12 cellular contexts compared by ENCODE assay signal in the genomic region with DNA sequence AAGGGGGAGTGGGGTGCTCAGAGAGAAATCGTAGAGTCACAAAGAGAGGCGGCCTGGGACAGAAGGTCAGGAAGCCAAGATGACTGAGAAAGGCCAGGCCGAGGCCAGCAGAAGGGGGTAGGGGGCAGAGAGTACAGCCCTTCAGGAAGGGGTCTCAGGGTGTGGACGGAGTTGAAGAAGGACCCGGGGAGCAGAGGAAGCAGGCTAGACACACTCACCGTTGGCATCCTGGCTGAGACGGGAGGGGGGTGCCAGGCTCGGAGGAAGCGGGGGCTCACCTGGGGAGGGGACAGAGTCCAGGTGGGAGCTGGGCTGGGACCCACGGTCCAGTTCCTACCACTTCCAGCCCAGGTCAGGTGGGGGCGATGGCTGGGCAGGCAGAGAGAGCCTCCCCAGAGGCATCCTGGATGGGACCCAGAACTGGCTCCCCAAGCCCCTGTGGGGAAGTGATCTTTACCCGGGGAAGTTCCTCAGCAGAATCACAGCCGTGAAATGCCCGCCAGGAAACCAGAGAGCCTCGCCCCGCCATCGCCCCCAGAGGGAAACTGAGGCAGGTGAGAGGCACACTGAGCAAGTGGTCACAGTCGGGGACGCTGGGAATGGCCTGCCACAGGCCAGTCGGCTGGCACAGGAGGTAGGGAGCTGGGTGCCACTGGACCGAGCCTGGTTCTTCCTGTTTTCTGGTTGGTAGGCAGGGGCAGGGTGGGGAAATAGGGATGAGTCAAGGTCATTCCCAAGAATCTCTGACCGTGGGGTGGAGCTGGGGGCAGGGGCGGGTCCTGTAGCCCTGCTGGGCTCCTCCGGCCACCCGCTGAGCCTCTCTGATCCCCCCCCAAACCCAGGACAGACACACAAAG. TPM values are rescaled to one million over a fixed set of nuclear protein-coding genes. Genes with fewer than 3 reads are reported as not detected.
DNase-seq lines count a peak whose midpoint lies in the region; ATAC-seq, FAIRE-seq and TF ChIP-seq lines count a peak whose summit lies in the region.
"Had no signal": no experiment of that assay in that cellular context is flagged by ENCODE, and none has a peak within 500 bp of the region (broad histone marks: within the 10 kb centered on the region; RNA-seq: fewer than 3 reads in every experiment).

No MANE protein-coding gene starts in this region.

- H3K23ac ChIP-seq in mesenchymal stem cell (ENCODE audit: low read length in 2 of 2): no peak overlapping the region

- H3K27me3 ChIP-seq in GM12878 (replicated peaks in 1 of 2; ENCODE audit: control insufficient read depth in 2 of 2, insufficient read depth in 2 of 2, low read length in 1 of 2): no peaks in the 10 kb centered on the region; a peak in 1 of 4 replicates
- peaks cover 24 to 40% of the 10 kb centered on the region in 2 experiments for H3K27me3 ChIP-seq in mesenchymal stem cell (ENCODE audit: control insufficient read depth in 1 of 2, insufficient read depth in 1 of 2, low read length in 2 of 2)

- H3K9ac ChIP-seq in GM12878 (ENCODE audit: control insufficient read depth, insufficient read depth, low read length): no peak overlapping the region
- H3K9ac ChIP-seq in mesenchymal stem cell (ENCODE audit: low read length): peak overlapping the region; percentile 49

- no peaks in the 10 kb centered on the region for H3K4me1 ChIP-seq in GM12878 (ENCODE audit: control insufficient read depth, insufficient read depth, low read length)
- H3K4me1 ChIP-seq in mesenchymal stem cell (ENCODE audit: control insufficient read depth, insufficient read depth, low read depth, low read length): peaks cover 10% of the 10 kb centered on the region

- SMC1A ChIA-PET in GM12878 (lab: Charles Lee; ENCODE audit: uncharacterized antibody, unreplicated experiment): no interaction called here

- H2AK5ac ChIP-seq in mesenchymal stem cell (ENCODE audit: low read length, severe bottlenecking): no peak overlapping the region

- peak overlapping the region; percentile 33; the same call in 1 of the 2 replicates for H3K4me2 ChIP-seq in GM12878 (ENCODE audit: control insufficient read depth, insufficient read depth)
- H3K4me2 ChIP-seq in mesenchymal stem cell (ENCODE audit: low read length, poor library complexity, severe bottlenecking): no peak overlapping the region

- DNase-seq in AG20443 (ENCODE audit: low spot score) (peak; percentile 48), HFF-Myc (ENCODE audit: extremely low read depth, low read depth) (no peak), GM12878 (ENCODE audit: low read depth, low spot score) (no peak), mesenchymal stem cell (no peak), NCI-H82 (lab: John Stamatoyannopoulos, UW) (no peak)
- DNase-seq in stimulated activated CD4-positive, alpha-beta T cell treated with anti-CD3 and anti-CD28 coated beads, Interleukin-2, amount 100 ng/mL, for 48 hours: no peak
- DNase-seq: GF-D8, hippocampal formation, Karpas-422 had no signal

- no peak overlapping the region for H2BK120ac ChIP-seq in mesenchymal stem cell (ENCODE audit: low read depth, low read length)

- H3K9me3 ChIP-seq in GM12878 (replicated peaks; ENCODE audit: control insufficient read depth, insufficient read depth, low read length) (no peaks in the 10 kb centered on the region; the same call in 2 of the 3 replicates), mesenchymal stem cell (ENCODE audit: control insufficient read depth, low read length) (peaks cover 20% of the 10 kb centered on the region)

- no peak for TF ChIP-seq POLR2A in GM12878 (IDR thresholded peaks at IDR 0.05; ENCODE audit: low read depth, low read length)

- H2BK5ac ChIP-seq in mesenchymal stem cell (ENCODE audit: low read depth, low read length, poor library complexity, severe bottlenecking): no peak overlapping the region

- H3K14ac ChIP-seq in mesenchymal stem cell (ENCODE audit: low read length in 2 of 2): no peak overlapping the region

- POLR2A ChIA-PET in GM12878 (lab: Charles Lee): no interaction called here

- H3K4me3 ChIP-seq in HFF-Myc (replicated peaks; ENCODE audit: low read depth, low read length): peak overlapping the region; percentile 37
- no peak overlapping the region for H3K4me3 ChIP-seq in GM12878
- H3K4me3 ChIP-seq in mesenchymal stem cell (ENCODE audit: insufficient read depth in 1 of 2, low read depth in 1 of 2, low read length in 2 of 2): no peak overlapping the region

- TF ChIP-seq CTCF in HFF-Myc (IDR thresholded peaks at IDR 0.05; ENCODE audit: low read depth, low read length, missing control alignments): no peak
- no peak for TF ChIP-seq CTCF in GM12878 (IDR thresholded peaks at IDR 0.05 in 2 of 3, conservative IDR thresholded peaks at IDR 0.05 in 1 of 3; ENCODE audit: control insufficient read depth in 2 of 3, extremely low read depth in 1 of 3, insufficient read depth in 1 of 3, low read depth in 3 of 3, low read length in 3 of 3)

- intact Hi-C loops in GM12878 (cut with micrococcal nuclease; ENCODE audit: unreplicated experiment): no loop called here

- no peak for TF ChIP-seq EP300 in GM12878 (IDR thresholded peaks at IDR 0.05; ENCODE audit: borderline replicate concordance in 1 of 2, control insufficient read depth in 1 of 2, low read depth in 2 of 2, low read length in 2 of 2)

- CTCF ChIA-PET in GM12878 (lab: Yijun Ruan, JAX): no interaction called here

- no peaks in the 10 kb centered on the region for H3K79me2 ChIP-seq in GM12878 (ENCODE audit: control insufficient read depth, insufficient read depth, low read length)

- H3K18ac ChIP-seq in mesenchymal stem cell (ENCODE audit: low read depth in 1 of 2, low read length in 2 of 2): no peak overlapping the region

- no peaks in the 10 kb centered on the region for H4K20me1 ChIP-seq in GM12878 (ENCODE audit: control insufficient read depth, insufficient read depth)

- H3K4ac ChIP-seq in mesenchymal stem cell (ENCODE audit: low read depth in 1 of 2, low read length in 2 of 2): no peak overlapping the region

- no peaks in the 10 kb centered on the region; a peak in 1 of 4 replicates for H3K36me3 ChIP-seq in GM12878 (ENCODE audit: control insufficient read depth in 2 of 2, insufficient read depth in 2 of 2, low read length in 1 of 2)
- H3K36me3 ChIP-seq in mesenchymal stem cell (ENCODE audit: control insufficient read depth in 1 of 2, insufficient read depth in 2 of 2, low read depth in 1 of 2, low read length in 2 of 2): no peaks in the 10 kb centered on the region

- FAIRE-seq in GM12878 (lab: Jason Lieb, UNC): no peak

- no TSS peak for BruUV-seq in GM12878 (replicated peaks; lab: Mats Ljungman, UMichigan)

- H3K79me1 ChIP-seq in mesenchymal stem cell (replicated peaks; ENCODE audit: low read length, poor library complexity, severe bottlenecking): no peaks in the 10 kb centered on the region

- H4K91ac ChIP-seq in mesenchymal stem cell (ENCODE audit: low read length): no peak overlapping the region

- in situ Hi-C loops in GM12878 (cut with MboI): no loop called here

- RAD21 ChIA-PET in GM12878 (lab: Charles Lee; ENCODE audit: unreplicated experiment): no interaction called here

- 8% methylated on average over 21 of the region's 25 CpGs for WGBS in GM12878 (ENCODE audit: insufficient coverage, insufficient replicate concordance, low lambda C conversion rate, missing lambda C conversion rate)
- 52% methylated on average over 21 of the region's 25 CpGs for WGBS in mesenchymal stem cell

- no peak for TF ChIP-seq RAD21 in GM12878 (IDR thresholded peaks at IDR 0.05; ENCODE audit: insufficient read depth, low read depth, low read length)

- H2BK12ac ChIP-seq in mesenchymal stem cell (ENCODE audit: low read length in 2 of 2): no peak overlapping the region

- no peak overlapping the region for H2AFZ ChIP-seq in GM12878 (ENCODE audit: control insufficient read depth, low read depth, low read length)
- no peak overlapping the region for H2AFZ ChIP-seq in mesenchymal stem cell (ENCODE audit: low read depth, low read length)

- no peak overlapping the region for H4K8ac ChIP-seq in mesenchymal stem cell (ENCODE audit: low read length)

- no peak for ATAC-seq in GM12878
- ATAC-seq in HG02588 (IDR thresholded peaks at IDR 0.05; ENCODE audit: unreplicated experiment): no peak
- ATAC-seq in GM18520 (IDR thresholded peaks at IDR 0.05; ENCODE audit: unreplicated experiment): no peak

- no peak overlapping the region for H2BK15ac ChIP-seq in mesenchymal stem cell (ENCODE audit: low read depth, poor library complexity, severe bottlenecking)

- H3K27ac ChIP-seq in GM12878 (ENCODE audit: control insufficient read depth, insufficient read depth) (no peak overlapping the region), mesenchymal stem cell (ENCODE audit: low read length, poor library complexity, severe bottlenecking) (no peak overlapping the region)

RNA-seq across cellular contexts. Expression of gene MATK, which starts 1.3 kb away (rescaled TPM):
- 4.8 and 7.6 TPM in 2 replicates for total RNA-seq in GM12878 (2013; cell fraction: nucleolus; rRNA removed)
- total RNA-seq in GM12878 (2014; rRNA removed): 1.8 and 1.9 TPM in 2 replicates
- 0.37 and 0.72 TPM in 2 replicates for total RNA-seq in GM12878 (2014; rRNA removed; fragmentation: Illumina TruSeq; extraction: Trizol)
- 1.6 and 1.8 TPM in 2 replicates for total RNA-seq in GM12878 (2021)
- 0.35 TPM for polyA plus RNA-seq in GM12878 (2011; ENCODE audit: low read depth)
- 1.4 and 2.2 TPM in 2 replicates for polyA plus RNA-seq in GM12878 (2011; rRNA removed)
- polyA plus RNA-seq in GM12878 (2011; cell fraction: cytosol; rRNA removed): 3.2 and 5.0 TPM in 2 replicates
- polyA plus RNA-seq in GM12878 (2011; cell fraction: nucleus; rRNA removed): 7.0 and 7.2 TPM in 2 replicates
- polyA plus RNA-seq in GM12878 (2012): 0.41 and 1.4 TPM in 2 replicates
- polyA plus RNA-seq in GM12878 (2014; fragmentation: Illumina TruSeq; extraction: Trizol): 0.38 TPM in 1 of 2 replicates, not detected in the other
- not detected for polyA plus RNA-seq in GM12878 (2014; fragmentation: Nextera tagmentation; extraction: Ambion mirVana)
- 1.6 TPM in 2 replicates for polyA plus RNA-seq in GM12878 (2014; rRNA removed)
- polyA plus RNA-seq in GM12878 (2016; fragmentation: Nextera tagmentation; extraction: Ambion mirVana): under 1 TPM; 0.24 to 0.71 TPM
- polyA minus RNA-seq in GM12878 (2011; rRNA and poly(A)+ RNA removed): 2.3 and 2.6 TPM in 2 replicates
- 1.4 and 2.9 TPM in 2 replicates for polyA minus RNA-seq in GM12878 (2011; cell fraction: cytosol; rRNA and poly(A)+ RNA removed)
- 2.2 TPM in 2 replicates for polyA minus RNA-seq in GM12878 (2011; cell fraction: nucleus; rRNA and poly(A)+ RNA removed)
- not detected for polyA plus RNA-seq in mesenchymal stem cell (2013, experiment 1 of 2)
- polyA plus RNA-seq in mesenchymal stem cell (2013, experiment 2 of 2): not detected

RNA-seq across cellular contexts. Expression of gene RAX2, which starts 12.8 kb away (rescaled TPM):
- total RNA-seq in GM12878 (2013; cell fraction: nucleolus; rRNA removed): not detected in 2 replicates
- total RNA-seq in GM12878 (2014; rRNA removed): not detected in 2 replicates
- not detected in 2 replicates for total RNA-seq in GM12878 (2014; rRNA removed; fragmentation: Illumina TruSeq; extraction: Trizol)
- not detected in 2 replicates for total RNA-seq in GM12878 (2021)
- polyA plus RNA-seq in GM12878 (2011; ENCODE audit: low read depth): not detected
- polyA plus RNA-seq in GM12878 (2011; rRNA removed): not detected in 2 replicates
- polyA plus RNA-seq in GM12878 (2011; cell fraction: cytosol; rRNA removed): not detected in 2 replicates
- polyA plus RNA-seq in GM12878 (2011; cell fraction: nucleus; rRNA removed): not detected in 2 replicates
- not detected in 2 replicates for polyA plus RNA-seq in GM12878 (2012)
- not detected in 2 replicates for polyA plus RNA-seq in GM12878 (2014; fragmentation: Illumina TruSeq; extraction: Trizol)
- polyA plus RNA-seq in GM12878 (2014; fragmentation: Nextera tagmentation; extraction: Ambion mirVana): not detected
- polyA plus RNA-seq in GM12878 (2014; rRNA removed): not detected in 2 replicates
- polyA plus RNA-seq in GM12878 (2016; fragmentation: Nextera tagmentation; extraction: Ambion mirVana): not detected
- not detected in 2 replicates for polyA minus RNA-seq in GM12878 (2011; rRNA and poly(A)+ RNA removed)
- polyA minus RNA-seq in GM12878 (2011; cell fraction: cytosol; rRNA and poly(A)+ RNA removed): not detected in 2 replicates
- polyA minus RNA-seq in GM12878 (2011; cell fraction: nucleus; rRNA and poly(A)+ RNA removed): not detected in 2 replicates
- polyA plus RNA-seq in mesenchymal stem cell (2013, experiment 1 of 2): not detected
- not detected for polyA plus RNA-seq in mesenchymal stem cell (2013, experiment 2 of 2)
- total RNA-seq: activated naive CD4-positive, alpha-beta T cell treated with anti-CD3 and anti-CD28 coated beads, Interleukin-2, amount 50 U/mL, for 72 hours had no signal

RNA-seq across cellular contexts. Expression of gene MRPL54, which starts 22.4 kb away (rescaled TPM):
- total RNA-seq in GM12878 (2013; cell fraction: nucleolus; rRNA removed): 2.3 and 4.9 TPM in 2 replicates
- total RNA-seq in GM12878 (2014; rRNA removed) (81.9 and 86.2 TPM in 2 replicates), GM12878 (2014; rRNA removed; fragmentation: Illumina TruSeq; extraction: Trizol) (73.2 and 77.4 TPM in 2 replicates), GM12878 (2021) (72.9 and 75.5 TPM in 2 replicates)
- polyA plus RNA-seq in GM12878 (2011; ENCODE audit: low read depth): 36.4 TPM
- polyA plus RNA-seq in GM12878 (2011; rRNA removed) (39.4 and 61.6 TPM in 2 replicates), GM12878 (2014; fragmentation: Illumina TruSeq; extraction: Trizol) (14.3 and 46.5 TPM in 2 replicates), GM12878 (2014; fragmentation: Nextera tagmentation; extraction: Ambion mirVana) (10 to 100 TPM in 1 of 2 experiments, 1 to 10 TPM in 1; 3.1 to 14.9 TPM), GM12878 (2014; rRNA removed) (78.3 and 107 TPM in 2 replicates), GM12878 (2016; fragmentation: Nextera tagmentation; extraction: Ambion mirVana) (10 to 100 TPM; 86.3 to 98.7 TPM)
- 108 and 146 TPM in 2 replicates for polyA plus RNA-seq in GM12878 (2011; cell fraction: cytosol; rRNA removed)
- 42.6 and 53.5 TPM in 2 replicates for polyA plus RNA-seq in GM12878 (2011; cell fraction: nucleus; rRNA removed)
- polyA plus RNA-seq in GM12878 (2012): 44.9 and 55.2 TPM in 2 replicates
- polyA minus RNA-seq in GM12878 (2011; rRNA and poly(A)+ RNA removed): 6.1 and 12.8 TPM in 2 replicates
- 7.8 and 10.6 TPM in 2 replicates for polyA minus RNA-seq in GM12878 (2011; cell fraction: cytosol; rRNA and poly(A)+ RNA removed)
- polyA minus RNA-seq in GM12878 (2011; cell fraction: nucleus; rRNA and poly(A)+ RNA removed): 5.4 and 7.7 TPM in 2 replicates
- polyA plus RNA-seq in mesenchymal stem cell (2013, experiment 1 of 2): 54.1 TPM
- 56.4 TPM for polyA plus RNA-seq in mesenchymal stem cell (2013, experiment 2 of 2)

RNA-seq across cellular contexts. Expression of gene APBA3, which starts 23.3 kb away (rescaled TPM):
- total RNA-seq in GM12878 (2013; cell fraction: nucleolus; rRNA removed): 58.3 and 70.4 TPM in 2 replicates
- total RNA-seq in GM12878 (2014; rRNA removed) (29.4 and 29.6 TPM in 2 replicates), GM12878 (2014; rRNA removed; fragmentation: Illumina TruSeq; extraction: Trizol) (8.7 and 11.5 TPM in 2 replicates), GM12878 (2021) (24.7 and 27.0 TPM in 2 replicates)
- polyA plus RNA-seq in GM12878 (2011; ENCODE audit: low read depth): 8.7 TPM
- polyA plus RNA-seq in GM12878 (2011; rRNA removed) (5.8 and 13.4 TPM in 2 replicates), GM12878 (2014; fragmentation: Illumina TruSeq; extraction: Trizol) (1.9 and 8.8 TPM in 2 replicates), GM12878 (2014; fragmentation: Nextera tagmentation; extraction: Ambion mirVana) (under 1 TPM; 0.31 to 0.91 TPM), GM12878 (2014; rRNA removed) (36.4 and 40.4 TPM in 2 replicates), GM12878 (2016; fragmentation: Nextera tagmentation; extraction: Ambion mirVana) (10 to 100 TPM; 23.2 to 27.3 TPM)
- polyA plus RNA-seq in GM12878 (2011; cell fraction: cytosol; rRNA removed): 21.6 and 28.8 TPM in 2 replicates
- 80.2 and 82.1 TPM in 2 replicates for polyA plus RNA-seq in GM12878 (2011; cell fraction: nucleus; rRNA removed)
- polyA plus RNA-seq in GM12878 (2012): 21.4 and 25.3 TPM in 2 replicates
- 8.6 and 22.0 TPM in 2 replicates for polyA minus RNA-seq in GM12878 (2011; rRNA and poly(A)+ RNA removed)
- 9.4 and 10.7 TPM in 2 replicates for polyA minus RNA-seq in GM12878 (2011; cell fraction: cytosol; rRNA and poly(A)+ RNA removed)
- 22.6 and 33.4 TPM in 2 replicates for polyA minus RNA-seq in GM12878 (2011; cell fraction: nucleus; rRNA and poly(A)+ RNA removed)
- 12.8 TPM for polyA plus RNA-seq in mesenchymal stem cell (2013, experiment 1 of 2)
- 13.3 TPM for polyA plus RNA-seq in mesenchymal stem cell (2013, experiment 2 of 2)
